Comparison of ENCODE assay signal across 19 cellular contexts in genomic region chr1:204337583-204337982, GRCh38. TPM values are rescaled to one million over a fixed set of nuclear protein-coding genes. Genes with fewer than 3 reads are reported as not detected.
"Had no signal": no experiment of that assay in that cellular context is flagged by ENCODE, and none has a peak within 500 bp of the region (broad histone marks: within the 10 kb centered on the region; RNA-seq: fewer than 3 reads in every experiment).

No MANE protein-coding gene starts in this region.

- H3K9me3 ChIP-seq: body of pancreas, gastrocnemius medialis, heart left ventricle, lower lobe of right lung, prostate gland, tibial nerve had no signal

- H3K36me3 ChIP-seq: cardiac muscle cell, gastrocnemius medialis, heart left ventricle, lower lobe of right lung, prostate gland, tibial nerve had no signal

- H3K4me3 ChIP-seq: body of pancreas, cardiac muscle cell, gastrocnemius medialis, heart left ventricle, lower lobe of right lung, prostate gland, tibial nerve had no signal

- H3K27ac ChIP-seq: body of pancreas, gastrocnemius medialis, heart left ventricle, lower lobe of right lung, prostate gland, tibial nerve, VCaP had no signal

- DNase-seq: activated CD4-positive, alpha-beta memory T cell treated with anti-CD3 and anti-CD28 coated beads, Interleukin-2, amount 10 ng/mL, durations not matched to agents 7 days and 5 days; activated CD4-positive, alpha-beta T cell treated with anti-CD3 and anti-CD28 coated beads, Interleukin-2, amount 10 ng/mL, durations not matched to agents 24 days and 14 days; activated effector memory CD4-positive, alpha-beta T cell treated with anti-CD3 and anti-CD28 coated beads, Interleukin-2, amount 50 U/mL, for 16 hours; activated naive CD4-positive, alpha-beta T cell treated with anti-CD3 and anti-CD28 coated beads, Interleukin-2, amount 10 ng/mL, durations not matched to agents 7 days and 5 days; activated naive CD8-positive, alpha-beta T cell treated with anti-CD3 and anti-CD28 coated beads, Interleukin-2, amount 50 U/mL, for 24 hours; activated T-cell treated with anti-CD3 and anti-CD28 coated beads, Interleukin-2, amount 50 U/mL, for 72 hours; body of pancreas; effector memory CD4-positive, alpha-beta T cell; gastrocnemius medialis; heart left ventricle; lower lobe of right lung; natural killer cell; stimulated activated CD4-positive, alpha-beta T cell treated with anti-CD3 and anti-CD28 coated beads, Interleukin-12 subunit alpha, Interleukin-12 subunit beta, amount 100 ng/mL, for 4 hours; stimulated activated CD4-positive, alpha-beta T cell treated with anti-CD3 and anti-CD28 coated beads, Interleukin-4, amount 100 ng/mL, for 4 hours; substantia nigra had no signal

- H3K4me1 ChIP-seq: body of pancreas, lower lobe of right lung had no signal

- H3K27me3 ChIP-seq: body of pancreas, cardiac muscle cell, gastrocnemius medialis, heart left ventricle, tibial nerve had no signal

RNA-seq across cellular contexts. Expression of gene PLEKHA6, which starts 22.1 kb away (rescaled TPM):
- total RNA-seq: activated CD4-positive, alpha-beta memory T cell treated with anti-CD3 and anti-CD28 coated beads, Interleukin-2, amount 10 ng/mL, durations not matched to agents 7 days and 5 days had no signal
